In genomic region chr2:80396276-80396675, GRCh38 we compare ENCODE assay signal across 18 cellular contexts.
"Had no signal": no experiment of that assay in that cellular context is flagged by ENCODE, and none has a peak within 500 bp of the region (broad histone marks: within the 10 kb centered on the region; RNA-seq: fewer than 3 reads in every experiment).

No MANE protein-coding gene starts in this region.

- DNase-seq: KBM-7, MV-4-11, NCI-H1048, NCI-H1436, NCI-H187, NCI-H2029, NCI-H2081 treated with DMSO at 0.1 percent for 48 hours, NCI-H2171, NCI-H226, NCI-H446, NCI-H510A, NCI-H524 treated with DMSO at 0.1 percent for 48 hours, NCI-H82, Right ventricle myocardium superior, RPMI8226, SIG-M5 had no signal

- H3K4me3 ChIP-seq: SJSA1, SK-N-MC had no signal

- H3K27ac ChIP-seq: SJSA1, SK-N-MC had no signal

- H3K36me3 ChIP-seq: SJSA1 had no signal

- H3K9me3 ChIP-seq: SJSA1 had no signal

- H3K27me3 ChIP-seq: SJSA1 had no signal

- H3K4me1 ChIP-seq: SJSA1 had no signal
